Comparison of ENCODE assay signal across 31 cellular contexts in the genomic region with DNA sequence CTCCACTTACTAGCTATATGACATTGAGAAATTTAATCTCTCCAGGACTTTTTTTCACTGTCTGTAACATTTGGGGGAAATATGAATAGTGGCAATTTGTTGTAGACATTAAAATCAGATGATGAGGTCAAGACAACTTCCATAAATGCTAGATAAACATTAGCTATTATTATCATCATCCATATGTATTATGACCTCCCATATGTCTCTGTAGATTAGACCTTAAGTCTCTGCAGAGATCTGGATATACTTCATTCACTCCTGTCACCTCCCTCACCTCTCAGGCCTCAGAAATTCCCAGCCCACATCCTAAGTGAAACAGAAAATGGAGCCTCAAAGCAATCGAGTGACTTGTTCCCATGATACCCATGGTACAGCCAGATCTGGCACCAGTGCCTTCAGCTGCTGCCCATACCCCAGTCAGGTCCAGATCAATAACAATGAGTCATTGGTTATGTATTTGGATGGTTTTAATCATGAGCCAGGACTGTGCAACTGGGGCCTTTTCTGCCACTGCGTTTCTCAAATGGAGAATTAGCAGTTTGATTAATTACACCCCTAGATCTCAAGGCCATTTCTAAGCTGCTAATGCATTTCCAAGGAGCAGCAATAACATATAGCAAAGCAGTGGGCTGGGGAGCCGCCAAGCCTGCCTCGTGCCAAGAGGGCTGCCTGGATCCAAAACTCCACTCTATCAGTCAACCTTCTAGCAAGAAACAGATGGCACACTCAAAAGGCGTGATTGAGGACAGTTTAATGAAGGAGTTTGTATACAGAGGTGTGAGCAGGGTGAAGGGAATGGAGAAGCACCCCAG. TPM values are rescaled to one million over a fixed set of nuclear protein-coding genes. Genes with fewer than 3 reads are reported as not detected.
DNase-seq lines count a peak whose midpoint lies in the region; ATAC-seq, FAIRE-seq and TF ChIP-seq lines count a peak whose summit lies in the region.
"Had no signal": no experiment of that assay in that cellular context is flagged by ENCODE, and none has a peak within 500 bp of the region (broad histone marks: within the 10 kb centered on the region; RNA-seq: fewer than 3 reads in every experiment).

No MANE protein-coding gene starts in this region.

- H3K36me3 Mint-ChIP-seq in Calu3 (ENCODE audit: insufficient read depth, unreplicated experiment) (peaks cover 23% of the 10 kb centered on the region), neural crest cell (ENCODE audit: low read depth) (no peaks in the 10 kb centered on the region), natural killer cell (no peaks in the 10 kb centered on the region)
- H3K36me3 Mint-ChIP-seq: stimulated activated memory B cell treated with anti-CD40 and anti-IgM and Interleukin-4, amounts not matched to agents 10 μg/mL and 1 μg/mL and 100 μg/mL, for 72 hours had no signal

- H3K79me2 ChIP-seq in GM12878 (ENCODE audit: control insufficient read depth, insufficient read depth, low read length) = peaks cover 16% of the 10 kb centered on the region

- no peak for TF ChIP-seq EP300 in GM12878 (IDR thresholded peaks at IDR 0.05; ENCODE audit: borderline replicate concordance in 1 of 2, control insufficient read depth in 1 of 2, low read depth in 2 of 2, low read length in 2 of 2)

- in situ Hi-C loops in GM12878 (cut with MboI) = no loop called here

- H3K27ac Mint-ChIP-seq in Calu3 (ENCODE audit: unreplicated experiment) (no peak overlapping the region), neural crest cell (ENCODE audit: unreplicated experiment) (no peak overlapping the region), natural killer cell (peak overlapping the region in 1 of 2 donors; percentile 41)
- H3K27ac Mint-ChIP-seq: activated B cell treated with CpG ODN at 0.5 μM for 24 hours; activated naive CD4-positive, alpha-beta T cell treated with anti-CD3 and anti-CD28 coated beads for 36 hours; CD8-positive, alpha-beta T cell; stimulated activated memory B cell treated with anti-CD40 and anti-IgM and Interleukin-4, amounts not matched to agents 10 μg/mL and 1 μg/mL and 100 μg/mL, for 72 hours had no signal

- ATAC-seq in GM12878 (no peak), GM18520 (IDR thresholded peaks at IDR 0.05; ENCODE audit: unreplicated experiment) (no peak), HG03095 (IDR thresholded peaks at IDR 0.05; ENCODE audit: unreplicated experiment) (no peak), natural killer cell (no peak)
- ATAC-seq: activated T-cell treated with anti-CD3 and anti-CD28 coated beads, Interleukin-2, amount 50 U/mL, for 4 hours; CD8-positive, alpha-beta T cell; SK-N-SH treated with all-trans-retinoic acid at 6 μM for 48 hours; stimulated activated memory B cell treated with anti-CD40 and anti-IgM and Interleukin-4, amounts not matched to agents 10 μg/mL and 1 μg/mL and 100 μg/mL, for 72 hours had no signal

- TF ChIP-seq POLR2A in GM12878 (IDR thresholded peaks at IDR 0.05; ENCODE audit: low read depth, low read length) = no peak

- no peak for TF ChIP-seq CTCF in Calu3 (IDR thresholded peaks at IDR 0.05; ENCODE audit: unreplicated experiment)
- TF ChIP-seq CTCF in GM12878 (IDR thresholded peaks at IDR 0.05 in 2 of 3, conservative IDR thresholded peaks at IDR 0.05 in 1 of 3; ENCODE audit: control insufficient read depth in 2 of 3, extremely low read depth in 1 of 3, insufficient read depth in 1 of 3, low read depth in 3 of 3, low read length in 3 of 3) = no peak
- TF ChIP-seq CTCF in neural crest cell (conservative IDR thresholded peaks at IDR 0.05) = no peak
- no peak for TF ChIP-seq CTCF in natural killer cell (IDR thresholded peaks at IDR 0.05)

- no TSS peak for BruUV-seq in Calu3 (replicated peaks; lab: Mats Ljungman, UMichigan)
- BruUV-seq in GM12878 (replicated peaks; lab: Mats Ljungman, UMichigan) = no TSS peak

- H3K27me3 Mint-ChIP-seq in Calu3 (ENCODE audit: unreplicated experiment) (no peaks in the 10 kb centered on the region), neural crest cell (ENCODE audit: low read depth) (peaks cover 25% of the 10 kb centered on the region), natural killer cell (ENCODE audit: low read depth in 2 of 2) (no peaks in the 10 kb centered on the region)
- H3K27me3 Mint-ChIP-seq: stimulated activated memory B cell treated with anti-CD40 and anti-IgM and Interleukin-4, amounts not matched to agents 10 μg/mL and 1 μg/mL and 100 μg/mL, for 72 hours had no signal

- peak; percentile 32 for DNase-seq in Calu3
- peak; percentile 28 for DNase-seq in MG63
- no peak for DNase-seq in GM12878 (ENCODE audit: low read depth, low spot score)
- no peak for DNase-seq in neural crest cell (ENCODE audit: low read depth, low spot score)
- DNase-seq in natural killer cell = no peak
- DNase-seq: activated B cell treated with CpG ODN at 0.5 μM for 24 hours; activated CD8-positive, alpha-beta memory T cell treated with anti-CD3 and anti-CD28 coated beads for 24 hours; activated naive CD4-positive, alpha-beta T cell treated with anti-CD3 and anti-CD28 coated beads for 36 hours; activated T-cell treated with anti-CD3 and anti-CD28 coated beads, Interleukin-2, amount 50 U/mL, for 4 hours; CD8-positive, alpha-beta T cell; DMS79; NCI-H1048; NCI-H2081 treated with DMSO at 0.1 percent for 48 hours; NCI-H510A treated with DMSO at 0.1 percent for 48 hours; small intestine; stimulated activated CD4-positive, alpha-beta T cell treated with anti-CD3 and anti-CD28 coated beads, Interleukin-2, amount 100 ng/mL, for 24 hours; T1000 had no signal

- intact Hi-C loops in Calu3 (cut with micrococcal nuclease; ENCODE audit: unreplicated experiment) (no loop called here), GM12878 (cut with micrococcal nuclease; ENCODE audit: unreplicated experiment) (no loop called here), natural killer cell (cut with micrococcal nuclease) (no loop called here)

- no peak overlapping the region for H3K4me3 Mint-ChIP-seq in Calu3 (ENCODE audit: low read depth, unreplicated experiment)
- peak overlapping the region; percentile 71 for H3K4me3 Mint-ChIP-seq in neural crest cell
- H3K4me3 Mint-ChIP-seq in natural killer cell = no peak overlapping the region
- H3K4me3 Mint-ChIP-seq: activated B cell treated with CpG ODN at 0.5 μM for 24 hours; activated naive CD4-positive, alpha-beta T cell treated with anti-CD3 and anti-CD28 coated beads for 36 hours; CD8-positive, alpha-beta T cell; stimulated activated memory B cell treated with anti-CD40 and anti-IgM and Interleukin-4, amounts not matched to agents 10 μg/mL and 1 μg/mL and 100 μg/mL, for 72 hours had no signal

- no peak overlapping the region for H3K4me3 ChIP-seq in MG63
- no peak overlapping the region for H3K4me3 ChIP-seq in GM12878
- H3K4me3 ChIP-seq: ascending aorta, vagina had no signal

- H4K20me1 ChIP-seq in GM12878 (ENCODE audit: control insufficient read depth, insufficient read depth) = no peaks in the 10 kb centered on the region

- POLR2A ChIA-PET in GM12878 (lab: Charles Lee) = interaction anchor here (0.5 to 0.6 kb wide), 2 partner anchors 246 to 328 kb away, joined by 3 read pairs; no protein-coding TSS in a partner anchor

- 73% methylated on average over 5 of the region's 5 CpGs for WGBS in GM12878 (ENCODE audit: insufficient coverage, insufficient replicate concordance, low lambda C conversion rate, missing lambda C conversion rate)

- no peak overlapping the region for H3K27ac ChIP-seq in GM12878 (ENCODE audit: control insufficient read depth, insufficient read depth)
- H3K27ac ChIP-seq: ascending aorta, neutrophil, vagina had no signal

- no peak for TF ChIP-seq RAD21 in GM12878 (IDR thresholded peaks at IDR 0.05; ENCODE audit: insufficient read depth, low read depth, low read length)

- no peak overlapping the region for H3K9ac ChIP-seq in GM12878 (ENCODE audit: control insufficient read depth, insufficient read depth, low read length)

- SMC1A ChIA-PET in GM12878 (lab: Charles Lee; ENCODE audit: uncharacterized antibody, unreplicated experiment) = interaction anchor here (0.9 kb wide), 1 partner anchor 86 kb away, joined by 4 read pairs; no protein-coding TSS in a partner anchor

- peaks cover 46% of the 10 kb centered on the region for H3K4me1 Mint-ChIP-seq in Calu3 (ENCODE audit: low read depth, unreplicated experiment)
- H3K4me1 Mint-ChIP-seq in neural crest cell = peaks cover 28% of the 10 kb centered on the region
- H3K4me1 Mint-ChIP-seq in natural killer cell = peaks cover 22 to 29% of the 10 kb centered on the region in 2 donors

- H3K4me1 ChIP-seq in GM12878 (ENCODE audit: control insufficient read depth, insufficient read depth, low read length) = peaks cover 14% of the 10 kb centered on the region

- H3K9me3 Mint-ChIP-seq in Calu3 (ENCODE audit: low read depth, unreplicated experiment) = no peaks in the 10 kb centered on the region
- no peaks in the 10 kb centered on the region for H3K9me3 Mint-ChIP-seq in neural crest cell
- H3K9me3 Mint-ChIP-seq in natural killer cell = no peaks in the 10 kb centered on the region
- H3K9me3 Mint-ChIP-seq: activated B cell treated with CpG ODN at 0.5 μM for 24 hours; activated naive CD4-positive, alpha-beta T cell treated with anti-CD3 and anti-CD28 coated beads for 36 hours; activated T-cell treated with anti-CD3 and anti-CD28 coated beads, Interleukin-2, amount 50 U/mL, for 4 hours; CD8-positive, alpha-beta T cell; stimulated activated memory B cell treated with anti-CD40 and anti-IgM and Interleukin-4, amounts not matched to agents 10 μg/mL and 1 μg/mL and 100 μg/mL, for 72 hours had no signal

- no peaks in the 10 kb centered on the region for H3K36me3 ChIP-seq in MG63
- H3K36me3 ChIP-seq in GM12878 (ENCODE audit: control insufficient read depth in 2 of 2, insufficient read depth in 2 of 2, low read length in 1 of 2) = no peaks in the 10 kb centered on the region; a peak in 1 of 4 replicates
- H3K36me3 ChIP-seq: ascending aorta, neutrophil, vagina had no signal

- H3K4me2 ChIP-seq in GM12878 (ENCODE audit: control insufficient read depth, insufficient read depth) = no peak overlapping the region

- CTCF ChIA-PET in Calu3 (lab: Charles Lee) (interaction anchor here (0.6 kb wide), 1 partner anchor 43 kb away, joined by 3 read pairs; no protein-coding TSS in a partner anchor), GM12878 (lab: Yijun Ruan, JAX) (interaction anchor here (1.1 to 4.5 kb wide), 7 partner anchors 12 to 128 kb away, joined by 3 to 40 read pairs (median 3); a partner anchor contains a TSS)

- no peaks in the 10 kb centered on the region for H3K9me3 ChIP-seq in MG63
- no peaks in the 10 kb centered on the region for H3K9me3 ChIP-seq in GM12878 (replicated peaks; ENCODE audit: control insufficient read depth, insufficient read depth, low read length)
- H3K9me3 ChIP-seq: ascending aorta, neutrophil, vagina had no signal

- peak; percentile 18 for FAIRE-seq in GM12878 (lab: Jason Lieb, UNC)
- FAIRE-seq: frontal cortex, islet of Langerhans, small intestine had no signal

- no peak overlapping the region for H2AFZ ChIP-seq in GM12878 (ENCODE audit: control insufficient read depth, low read depth, low read length)

- H3K27me3 ChIP-seq in MG63 (no peaks in the 10 kb centered on the region), GM12878 (replicated peaks in 1 of 2; ENCODE audit: control insufficient read depth in 2 of 2, insufficient read depth in 2 of 2, low read length in 1 of 2) (no peaks in the 10 kb centered on the region)
- H3K27me3 ChIP-seq: ascending aorta, neutrophil, vagina had no signal

- RAD21 ChIA-PET in GM12878 (lab: Charles Lee; ENCODE audit: unreplicated experiment) = interaction anchor here (0.7 kb wide), 1 partner anchor 86 kb away, joined by 3 read pairs; no protein-coding TSS in a partner anchor

RNA-seq across cellular contexts. Expression of a gene that starts 2.6 kb away (rescaled TPM):
- total RNA-seq in Calu3 (2022) (8.4 and 13.5 TPM in 2 replicates), GM12878 (2014; rRNA removed) (54.4 and 58.5 TPM in 2 replicates), GM12878 (2014; rRNA removed; fragmentation: Illumina TruSeq; extraction: Trizol) (19.8 and 21.1 TPM in 2 replicates), GM12878 (2021) (62.0 and 66.2 TPM in 2 replicates), neural crest cell (13.3 and 14.8 TPM in 2 replicates), natural killer cell (1 to 10 TPM; 4.5 to 9.1 (median 7.8) TPM)
- 8.4 and 15.6 TPM in 2 replicates for total RNA-seq in MG63 (2014; rRNA removed; shearing (Covaris generic); ENCODE audit: low replicate concordance)
- total RNA-seq in GM12878 (2013; cell fraction: nucleolus; rRNA removed) = 14.6 and 17.3 TPM in 2 replicates
- polyA plus RNA-seq in GM12878 (2011; ENCODE audit: low read depth) = 9.4 TPM
- polyA plus RNA-seq in GM12878 (2011; rRNA removed) (21.1 and 42.9 TPM in 2 replicates), GM12878 (2014; fragmentation: Illumina TruSeq; extraction: Trizol) (1.4 and 8.6 TPM in 2 replicates), GM12878 (2014; fragmentation: Nextera tagmentation; extraction: Ambion mirVana) (1 to 10 TPM in 1 of 2 experiments, under 1 TPM in 1; 0.85 to 5.4 TPM), GM12878 (2014; rRNA removed) (53.4 and 65.5 TPM in 2 replicates), GM12878 (2016; fragmentation: Nextera tagmentation; extraction: Ambion mirVana) (100 to 1,000 TPM; 140 to 162 TPM)
- polyA plus RNA-seq in GM12878 (2011; cell fraction: cytosol; rRNA removed) = 81.8 and 104 TPM in 2 replicates
- polyA plus RNA-seq in GM12878 (2011; cell fraction: nucleus; rRNA removed) = 100 and 130 TPM in 2 replicates
- 36.5 and 39.1 TPM in 2 replicates for polyA plus RNA-seq in GM12878 (2012)
- polyA minus RNA-seq in GM12878 (2011; rRNA and poly(A)+ RNA removed) = 16.3 and 39.7 TPM in 2 replicates
- 17.4 and 26.4 TPM in 2 replicates for polyA minus RNA-seq in GM12878 (2011; cell fraction: cytosol; rRNA and poly(A)+ RNA removed)
- polyA minus RNA-seq in GM12878 (2011; cell fraction: nucleus; rRNA and poly(A)+ RNA removed) = 17.3 and 25.6 TPM in 2 replicates

RNA-seq across cellular contexts. Expression of a gene that starts 15.7 kb away (rescaled TPM):
- total RNA-seq in Calu3 (2022) = not detected in 2 replicates
- total RNA-seq in MG63 (2014; rRNA removed; shearing (Covaris generic); ENCODE audit: low replicate concordance) = not detected in 2 replicates
- 0.33 TPM in 1 of 2 replicates, not detected in the other for total RNA-seq in GM12878 (2013; cell fraction: nucleolus; rRNA removed)
- 0.11 TPM in 1 of 2 replicates, not detected in the other for total RNA-seq in GM12878 (2014; rRNA removed)
- total RNA-seq in GM12878 (2014; rRNA removed; fragmentation: Illumina TruSeq; extraction: Trizol) = under 0.01 and 0.04 TPM in 2 replicates
- 0.13 TPM in 2 replicates for total RNA-seq in GM12878 (2021)
- 0.29 TPM for polyA plus RNA-seq in GM12878 (2011; ENCODE audit: low read depth)
- 0.01 and 0.04 TPM in 2 replicates for polyA plus RNA-seq in GM12878 (2011; rRNA removed)
- polyA plus RNA-seq in GM12878 (2011; cell fraction: cytosol; rRNA removed) = 0.01 and 0.05 TPM in 2 replicates
- 0.25 and 0.48 TPM in 2 replicates for polyA plus RNA-seq in GM12878 (2011; cell fraction: nucleus; rRNA removed)
- polyA plus RNA-seq in GM12878 (2012) = 0.15 and 0.45 TPM in 2 replicates
- 0.01 TPM in 1 of 2 replicates, not detected in the other for polyA plus RNA-seq in GM12878 (2014; fragmentation: Illumina TruSeq; extraction: Trizol)
- not detected for polyA plus RNA-seq in GM12878 (2014; fragmentation: Nextera tagmentation; extraction: Ambion mirVana)
- 0.12 and 0.16 TPM in 2 replicates for polyA plus RNA-seq in GM12878 (2014; rRNA removed)
- under 1 TPM; 0.10 to 0.20 TPM for polyA plus RNA-seq in GM12878 (2016; fragmentation: Nextera tagmentation; extraction: Ambion mirVana)
- polyA minus RNA-seq in GM12878 (2011; rRNA and poly(A)+ RNA removed) = 0.05 TPM in 1 of 2 replicates, not detected in the other
- polyA minus RNA-seq in GM12878 (2011; cell fraction: cytosol; rRNA and poly(A)+ RNA removed) = not detected in 2 replicates
- 0.12 and 0.29 TPM in 2 replicates for polyA minus RNA-seq in GM12878 (2011; cell fraction: nucleus; rRNA and poly(A)+ RNA removed)
- 0.02 and 0.07 TPM in 2 replicates for total RNA-seq in neural crest cell
- not detected for total RNA-seq in natural killer cell
- total RNA-seq: activated B cell treated with CpG ODN at 0.5 μM for 24 hours; ascending aorta; CD8-positive, alpha-beta T cell; mononuclear cell; vagina had no signal

RNA-seq across cellular contexts. Expression of a gene that starts 18.1 kb away (rescaled TPM):
- total RNA-seq in Calu3 (2022) (not detected in 2 replicates), GM12878 (2014; rRNA removed) (not detected in 2 replicates), GM12878 (2014; rRNA removed; fragmentation: Illumina TruSeq; extraction: Trizol) (not detected in 2 replicates), GM12878 (2021) (not detected in 2 replicates), neural crest cell (not detected in 2 replicates), natural killer cell (not detected)
- total RNA-seq in MG63 (2014; rRNA removed; shearing (Covaris generic); ENCODE audit: low replicate concordance) = not detected in 2 replicates
- not detected in 2 replicates for total RNA-seq in GM12878 (2013; cell fraction: nucleolus; rRNA removed)
- not detected for polyA plus RNA-seq in GM12878 (2011; ENCODE audit: low read depth)
- polyA plus RNA-seq in GM12878 (2011; rRNA removed) (not detected in 2 replicates), GM12878 (2014; fragmentation: Illumina TruSeq; extraction: Trizol) (not detected in 2 replicates), GM12878 (2014; fragmentation: Nextera tagmentation; extraction: Ambion mirVana) (not detected), GM12878 (2014; rRNA removed) (not detected in 2 replicates), GM12878 (2016; fragmentation: Nextera tagmentation; extraction: Ambion mirVana) (not detected)
- polyA plus RNA-seq in GM12878 (2011; cell fraction: cytosol; rRNA removed) = not detected in 2 replicates
- polyA plus RNA-seq in GM12878 (2011; cell fraction: nucleus; rRNA removed) = not detected in 2 replicates
- not detected in 2 replicates for polyA plus RNA-seq in GM12878 (2012)
- not detected in 2 replicates for polyA minus RNA-seq in GM12878 (2011; rRNA and poly(A)+ RNA removed)
- not detected in 2 replicates for polyA minus RNA-seq in GM12878 (2011; cell fraction: cytosol; rRNA and poly(A)+ RNA removed)
- not detected in 2 replicates for polyA minus RNA-seq in GM12878 (2011; cell fraction: nucleus; rRNA and poly(A)+ RNA removed)
- total RNA-seq: activated B cell treated with CpG ODN at 0.5 μM for 24 hours; activated naive CD4-positive, alpha-beta T cell treated with anti-CD3 and anti-CD28 coated beads for 36 hours; activated T-cell treated with anti-CD3 and anti-CD28 coated beads, Interleukin-2, amount 50 U/mL, for 4 hours; ascending aorta; CD8-positive, alpha-beta T cell; HT1080; mononuclear cell had no signal

RNA-seq across cellular contexts. Expression of a gene that starts 47.7 kb away (rescaled TPM):
- total RNA-seq in Calu3 (2022) (0.24 TPM in 1 of 2 replicates, not detected in the other), GM12878 (2014; rRNA removed) (0.11 TPM in 1 of 2 replicates, not detected in the other), GM12878 (2014; rRNA removed; fragmentation: Illumina TruSeq; extraction: Trizol) (not detected in 2 replicates), GM12878 (2021) (0.05 TPM in 1 of 2 replicates, not detected in the other), neural crest cell (0.14 TPM in 1 of 2 replicates, not detected in the other), natural killer cell (not detected)
- total RNA-seq in MG63 (2014; rRNA removed; shearing (Covaris generic); ENCODE audit: low replicate concordance) = not detected in 2 replicates
- 0.29 and 0.48 TPM in 2 replicates for total RNA-seq in GM12878 (2013; cell fraction: nucleolus; rRNA removed)
- not detected for polyA plus RNA-seq in GM12878 (2011; ENCODE audit: low read depth)
- polyA plus RNA-seq in GM12878 (2011; rRNA removed) (0.22 and 0.62 TPM in 2 replicates), GM12878 (2014; fragmentation: Illumina TruSeq; extraction: Trizol) (not detected in 2 replicates), GM12878 (2014; fragmentation: Nextera tagmentation; extraction: Ambion mirVana) (not detected), GM12878 (2014; rRNA removed) (not detected in 2 replicates), GM12878 (2016; fragmentation: Nextera tagmentation; extraction: Ambion mirVana) (under 1 TPM in 1 of 2 experiments, not detected in 1; 0.09 TPM)
- polyA plus RNA-seq in GM12878 (2011; cell fraction: cytosol; rRNA removed) = 0.88 and 1.0 TPM in 2 replicates
- polyA plus RNA-seq in GM12878 (2011; cell fraction: nucleus; rRNA removed) = 1.5 and 2.1 TPM in 2 replicates
- 0.06 and 0.08 TPM in 2 replicates for polyA plus RNA-seq in GM12878 (2012)
- polyA minus RNA-seq in GM12878 (2011; rRNA and poly(A)+ RNA removed) = 6.6 and 11.9 TPM in 2 replicates
- 0.52 and 0.67 TPM in 2 replicates for polyA minus RNA-seq in GM12878 (2011; cell fraction: cytosol; rRNA and poly(A)+ RNA removed)
- 2.7 and 6.5 TPM in 2 replicates for polyA minus RNA-seq in GM12878 (2011; cell fraction: nucleus; rRNA and poly(A)+ RNA removed)
- total RNA-seq: activated B cell treated with CpG ODN at 0.5 μM for 24 hours; activated naive CD4-positive, alpha-beta T cell treated with anti-CD3 and anti-CD28 coated beads for 36 hours; activated T-cell treated with anti-CD3 and anti-CD28 coated beads, Interleukin-2, amount 50 U/mL, for 4 hours; ascending aorta; CD8-positive, alpha-beta T cell; cerebellum; HT1080; mononuclear cell had no signal

RNA-seq across cellular contexts. Expression of a gene that starts 48.7 kb away (rescaled TPM):
- total RNA-seq in Calu3 (2022) (not detected in 2 replicates), GM12878 (2014; rRNA removed) (not detected in 2 replicates), GM12878 (2014; rRNA removed; fragmentation: Illumina TruSeq; extraction: Trizol) (not detected in 2 replicates), GM12878 (2021) (not detected in 2 replicates), neural crest cell (not detected in 2 replicates), natural killer cell (not detected)
- total RNA-seq in MG63 (2014; rRNA removed; shearing (Covaris generic); ENCODE audit: low replicate concordance) = not detected in 2 replicates
- not detected in 2 replicates for total RNA-seq in GM12878 (2013; cell fraction: nucleolus; rRNA removed)
- not detected for polyA plus RNA-seq in GM12878 (2011; ENCODE audit: low read depth)
- polyA plus RNA-seq in GM12878 (2011; rRNA removed) (not detected in 2 replicates), GM12878 (2014; fragmentation: Illumina TruSeq; extraction: Trizol) (not detected in 2 replicates), GM12878 (2014; fragmentation: Nextera tagmentation; extraction: Ambion mirVana) (not detected), GM12878 (2014; rRNA removed) (not detected in 2 replicates), GM12878 (2016; fragmentation: Nextera tagmentation; extraction: Ambion mirVana) (not detected)
- polyA plus RNA-seq in GM12878 (2011; cell fraction: cytosol; rRNA removed) = not detected in 2 replicates
- polyA plus RNA-seq in GM12878 (2011; cell fraction: nucleus; rRNA removed) = not detected in 2 replicates
- 0.04 TPM in 1 of 2 replicates, not detected in the other for polyA plus RNA-seq in GM12878 (2012)
- polyA minus RNA-seq in GM12878 (2011; rRNA and poly(A)+ RNA removed) = not detected in 2 replicates
- not detected in 2 replicates for polyA minus RNA-seq in GM12878 (2011; cell fraction: cytosol; rRNA and poly(A)+ RNA removed)
- not detected in 2 replicates for polyA minus RNA-seq in GM12878 (2011; cell fraction: nucleus; rRNA and poly(A)+ RNA removed)
- total RNA-seq: activated B cell treated with CpG ODN at 0.5 μM for 24 hours; activated naive CD4-positive, alpha-beta T cell treated with anti-CD3 and anti-CD28 coated beads for 36 hours; activated T-cell treated with anti-CD3 and anti-CD28 coated beads, Interleukin-2, amount 50 U/mL, for 4 hours; ascending aorta; CD8-positive, alpha-beta T cell; cerebellum; frontal cortex; HT1080; lower leg skin; mononuclear cell; temporal lobe; vagina had no signal

Comparison
In these comparisons a context has a peak if more than half of its experiments do, and no peak if none do; other contexts are left out.
1. DNase-seq: peak in Calu3 (single experiment) and MG63 (single experiment); none in GM12878 (single experiment), neural crest cell (single experiment) and natural killer cell (single experiment).